Comparison of ENCODE assay signal across 8 cellular contexts in genomic region chr15:62391565-62392262, GRCh38. TPM values are rescaled to one million over a fixed set of nuclear protein-coding genes. Genes with fewer than 3 reads are reported as not detected.
DNase-seq lines count a peak whose midpoint lies in the region; ATAC-seq, FAIRE-seq and TF ChIP-seq lines count a peak whose summit lies in the region.

No MANE protein-coding gene starts in this region.

- H2BK5ac ChIP-seq in mesenchymal stem cell (ENCODE audit: low read depth, low read length, poor library complexity, severe bottlenecking): peak overlapping the region; percentile 46

- H4K20me1 ChIP-seq in DOHH2 (ENCODE audit: control insufficient read depth, insufficient read depth, low read depth, low read length) (no peaks in the 10 kb centered on the region), endothelial cell of umbilical vein (replicated peaks; ENCODE audit: control insufficient read depth, extremely low read depth, insufficient read depth, low read length) (no peaks in the 10 kb centered on the region)

- H2BK12ac ChIP-seq in mesenchymal stem cell (ENCODE audit: low read length in 2 of 2): peak overlapping the region in 1 of 2 experiments; percentile 90

- peak; percentile 7 to 15 (median 7) for DNase-seq in activated CD8-positive, alpha-beta memory T cell treated with anti-CD3 and anti-CD28 coated beads for 48 hours (ENCODE audit: low read depth in 2 of 3, low spot score in 2 of 3)
- DNase-seq in endothelial cell of umbilical vein (ENCODE audit: low read depth, low spot score) (peak; percentile 31), mesenchymal stem cell (peak; percentile 71)
- DNase-seq in stimulated activated naive CD8-positive, alpha-beta T cell treated with anti-CD3 and anti-CD28 coated beads, Interleukin-15, Interleukin-2, amounts not matched to agents 100 U/mL and 50 U/mL, for 24 hours: peak; percentile 40

- peaks cover 26% of the 10 kb centered on the region for H3K27me3 ChIP-seq in DOHH2 (ENCODE audit: control insufficient read depth, low read length)
- H3K27me3 ChIP-seq in endothelial cell of umbilical vein (ENCODE audit: control insufficient read depth in 2 of 2, insufficient read depth in 2 of 2, low read length in 2 of 2): peaks cover 12 to 14% of the 10 kb centered on the region in 2 experiments
- H3K27me3 ChIP-seq in mesenchymal stem cell (ENCODE audit: control insufficient read depth in 1 of 2, insufficient read depth in 1 of 2, low read length in 2 of 2): no peaks in the 10 kb centered on the region

- peak overlapping the region; percentile 85 to 92 for H3K23ac ChIP-seq in mesenchymal stem cell (ENCODE audit: low read length in 2 of 2)

- H2BK120ac ChIP-seq in mesenchymal stem cell (ENCODE audit: low read depth, low read length): peak overlapping the region; percentile 75

- no peak for TF ChIP-seq POLR2A in endothelial cell of umbilical vein (IDR thresholded peaks at IDR 0.05; ENCODE audit: low read depth, low read length)

- H3K79me1 ChIP-seq in mesenchymal stem cell (replicated peaks; ENCODE audit: low read length, poor library complexity, severe bottlenecking): peaks cover 23% of the 10 kb centered on the region

- no peaks in the 10 kb centered on the region for H3K9me2 ChIP-seq in DOHH2 (replicated peaks; ENCODE audit: control insufficient read depth, low read length)

- peak overlapping the region; percentile 75 to 86 for H3K18ac ChIP-seq in mesenchymal stem cell (ENCODE audit: low read depth in 1 of 2, low read length in 2 of 2)

- H3K4me1 ChIP-seq in DOHH2 (ENCODE audit: control insufficient read depth, low read length): peaks cover 19% of the 10 kb centered on the region
- peaks cover 16% of the 10 kb centered on the region for H3K4me1 ChIP-seq in endothelial cell of umbilical vein (ENCODE audit: control insufficient read depth, extremely low read depth, insufficient read depth, low read length)
- H3K4me1 ChIP-seq in mesenchymal stem cell (ENCODE audit: control insufficient read depth, insufficient read depth, low read depth, low read length): peaks cover 9% of the 10 kb centered on the region

- H3K9me3 ChIP-seq in DOHH2 (ENCODE audit: control insufficient read depth, insufficient read depth, low read length) (no peaks in the 10 kb centered on the region), endothelial cell of umbilical vein (replicated peaks; ENCODE audit: control insufficient read depth, insufficient read depth, low read length) (no peaks in the 10 kb centered on the region), mesenchymal stem cell (ENCODE audit: control insufficient read depth, low read length) (no peaks in the 10 kb centered on the region)

- peak; percentile 60 for ATAC-seq in stimulated activated naive CD8-positive, alpha-beta T cell treated with anti-CD3 and anti-CD28 coated beads, Interleukin-15, Interleukin-2, amounts not matched to agents 100 U/mL and 50 U/mL, for 24 hours
- ATAC-seq in HG02759 (IDR thresholded peaks at IDR 0.05; ENCODE audit: unreplicated experiment) (no peak), HG03442 (IDR thresholded peaks at IDR 0.05; ENCODE audit: unreplicated experiment) (no peak)

- POLR2A ChIA-PET in endothelial cell of umbilical vein (lab: Charles Lee): no interaction called here

- H3K14ac ChIP-seq in mesenchymal stem cell (ENCODE audit: low read length in 2 of 2): peak overlapping the region; percentile 25 to 92

- intact Hi-C loops in endothelial cell of umbilical vein (cut with micrococcal nuclease): loop anchor here (2.0 to 10.0 kb wide), 2 partner anchors 351 to 703 kb away; no protein-coding TSS in a partner anchor

- H3K27ac ChIP-seq in DOHH2 (ENCODE audit: low read depth, low read length): no peak overlapping the region
- no peak overlapping the region for H3K27ac ChIP-seq in endothelial cell of umbilical vein (ENCODE audit: insufficient read depth, low read depth, low read length)
- peak overlapping the region; percentile 41 for H3K27ac ChIP-seq in mesenchymal stem cell (ENCODE audit: low read length, poor library complexity, severe bottlenecking)

- peaks cover 12% of the 10 kb centered on the region for H3K79me2 ChIP-seq in DOHH2 (ENCODE audit: control insufficient read depth, low read length)
- H3K79me2 ChIP-seq in endothelial cell of umbilical vein (ENCODE audit: control insufficient read depth, insufficient read depth, low read length): no peaks in the 10 kb centered on the region

- no peak for FAIRE-seq in endothelial cell of umbilical vein (lab: Jason Lieb, UNC)

- CTCF ChIA-PET in endothelial cell of umbilical vein (lab: Charles Lee): interaction anchor here (1.2 to 1.8 kb wide), 2 partner anchors 11 to 351 kb away, joined by 3 to 5 read pairs; no protein-coding TSS in a partner anchor

- peaks cover 3% of the 10 kb centered on the region; the same call in 1 of the 2 replicates for H3K36me3 ChIP-seq in DOHH2 (ENCODE audit: control insufficient read depth, low read length)
- H3K36me3 ChIP-seq in endothelial cell of umbilical vein (ENCODE audit: control insufficient read depth in 2 of 2, extremely low read depth in 1 of 2, insufficient read depth in 2 of 2, low read length in 2 of 2): no peaks in the 10 kb centered on the region
- no peaks in the 10 kb centered on the region for H3K36me3 ChIP-seq in mesenchymal stem cell (ENCODE audit: control insufficient read depth in 1 of 2, insufficient read depth in 2 of 2, low read depth in 1 of 2, low read length in 2 of 2)

- under 1% methylated on average over 73 of the region's 74 CpGs for WGBS in mesenchymal stem cell

- dilution Hi-C loops in endothelial cell of umbilical vein (cut with MboI; ENCODE audit: extremely low pct_ligation_motif_present, low sequenced_read_pairs): no loop called here

- 0 out of 2 replicates have a peak, but pooled peaks cover 2% of the 10 kb centered on the region for H3F3A ChIP-seq in DOHH2 (ENCODE audit: control insufficient read depth, insufficient read depth)

- no peak overlapping the region for H2AK5ac ChIP-seq in mesenchymal stem cell (ENCODE audit: low read length, severe bottlenecking)

- TF ChIP-seq CTCF in DOHH2 (IDR thresholded peaks at IDR 0.05; ENCODE audit: low read depth, low read length, poor library complexity, severe bottlenecking): no peak
- TF ChIP-seq CTCF in LNCAP (IDR thresholded peaks at IDR 0.05): peak; percentile 59
- no peak for TF ChIP-seq CTCF in endothelial cell of umbilical vein (IDR thresholded peaks at IDR 0.05; ENCODE audit: extremely low read depth in 1 of 2, insufficient read depth in 1 of 2, low read depth in 1 of 2, low read length in 2 of 2)

- peak overlapping the region; percentile 91 for H4K91ac ChIP-seq in mesenchymal stem cell (ENCODE audit: low read length)

- H3K4me2 ChIP-seq in DOHH2 (ENCODE audit: low read length): peak overlapping the region; percentile 89
- H3K4me2 ChIP-seq in endothelial cell of umbilical vein (ENCODE audit: insufficient read depth, low read length): peak overlapping the region; percentile 98
- peak overlapping the region; percentile 97 for H3K4me2 ChIP-seq in mesenchymal stem cell (ENCODE audit: low read length, poor library complexity, severe bottlenecking)

- peak overlapping the region; percentile 95 for H2AFZ ChIP-seq in endothelial cell of umbilical vein (ENCODE audit: low read depth, low read length)
- peak overlapping the region; percentile 89 for H2AFZ ChIP-seq in mesenchymal stem cell (ENCODE audit: low read depth, low read length)

- H3K4me3 ChIP-seq in DOHH2 (ENCODE audit: low read length) (peak overlapping the region; percentile 99), endothelial cell of umbilical vein (replicated peaks in 1 of 3; ENCODE audit: insufficient read depth in 1 of 3, low read depth in 1 of 3, low read length in 3 of 3) (peak overlapping the region; percentile 17 to 96 (median 53)), mesenchymal stem cell (ENCODE audit: insufficient read depth in 1 of 2, low read depth in 1 of 2, low read length in 2 of 2) (peak overlapping the region; percentile 77 to 95)

- BruUV-seq in endothelial cell of umbilical vein (replicated peaks; lab: Mats Ljungman, UMichigan): no TSS peak

- H2BK15ac ChIP-seq in mesenchymal stem cell (ENCODE audit: low read depth, poor library complexity, severe bottlenecking): peak overlapping the region; percentile 80

- peak overlapping the region; percentile 73 to 93 for H3K4ac ChIP-seq in mesenchymal stem cell (ENCODE audit: low read depth in 1 of 2, low read length in 2 of 2)

- no peaks in the 10 kb centered on the region for H3K9me1 ChIP-seq in endothelial cell of umbilical vein (replicated peaks; ENCODE audit: control insufficient read depth, extremely low read depth, insufficient read depth, low read length)

- H4K8ac ChIP-seq in mesenchymal stem cell (ENCODE audit: low read length): peak overlapping the region; percentile 87

- H3K9ac ChIP-seq in endothelial cell of umbilical vein (replicated peaks; ENCODE audit: extremely low read depth, insufficient read depth, low read length): no peak overlapping the region
- H3K9ac ChIP-seq in mesenchymal stem cell (ENCODE audit: low read length): peak overlapping the region; percentile 99

TF ChIP-seq in endothelial cell of umbilical vein, 7 proteins besides CTCF, POLR2A, EP300 and RAD21:
- TF ChIP-seq EZH2 (IDR thresholded peaks at IDR 0.05; ENCODE audit: borderline replicate concordance, low read depth, low read length, severe bottlenecking) (peak; percentile 20), FOS (IDR thresholded peaks at IDR 0.05; ENCODE audit: borderline replicate concordance, insufficient read depth, low read length) (no peak)

RNA-seq across cellular contexts. Expression of gene TLN2, which starts 1.4 kb away (rescaled TPM):
- total RNA-seq in endothelial cell of umbilical vein: 1.5 and 2.0 TPM in 2 replicates
- 0.29 and 0.32 TPM in 2 replicates for polyA plus RNA-seq in endothelial cell of umbilical vein
- 0.24 and 0.28 TPM in 2 replicates for polyA plus RNA-seq in endothelial cell of umbilical vein (2011; cell fraction: cytosol; rRNA removed)
- polyA plus RNA-seq in endothelial cell of umbilical vein (2011; cell fraction: nucleus; rRNA removed): 0.59 and 0.92 TPM in 2 replicates
- polyA plus RNA-seq in endothelial cell of umbilical vein (2012): 0.33 and 0.63 TPM in 2 replicates
- 1.0 and 1.3 TPM in 2 replicates for polyA minus RNA-seq in endothelial cell of umbilical vein
- 5.9 TPM for polyA minus RNA-seq in endothelial cell of umbilical vein (2011; cell fraction: cytosol; rRNA and poly(A)+ RNA removed)
- polyA minus RNA-seq in endothelial cell of umbilical vein (2011; cell fraction: nucleus; rRNA and poly(A)+ RNA removed): 0.77 and 2.1 TPM in 2 replicates
- polyA plus RNA-seq in mesenchymal stem cell (2013, experiment 1 of 2): 5.9 TPM
- 6.0 TPM for polyA plus RNA-seq in mesenchymal stem cell (2013, experiment 2 of 2)

Comparison
In these comparisons a context has a peak if more than half of its experiments do, and no peak if none do; other contexts are left out.
1. DNase-seq: peak in every context shown above with its lines; median percentile 71 in mesenchymal stem cell; 40 in stimulated activated naive CD8-positive, alpha-beta T cell treated with anti-CD3 and anti-CD28 coated beads, Interleukin-15, Interleukin-2, amounts not matched to agents 100 U/mL and 50 U/mL, for 24 hours; 31 in endothelial cell of umbilical vein; 7 in activated CD8-positive, alpha-beta memory T cell treated with anti-CD3 and anti-CD28 coated beads for 48 hours.